Comparison of ENCODE assay signal across 28 cellular contexts in genomic region chr1:226074046-226074445, GRCh38. TPM values are rescaled to one million over a fixed set of nuclear protein-coding genes. Genes with fewer than 3 reads are reported as not detected.
A peak's percentile ranks its signal among the peaks of the same experiment; 100 is the strongest.
DNase-seq lines count a peak whose midpoint lies in the region; ATAC-seq, FAIRE-seq and TF ChIP-seq lines count a peak whose summit lies in the region.
"Had no signal": no experiment of that assay in that cellular context is flagged by ENCODE, and none has a peak within 500 bp of the region (broad histone marks: within the 10 kb centered on the region; RNA-seq: fewer than 3 reads in every experiment).

No MANE protein-coding gene starts in this region.

- no peaks in the 10 kb centered on the region for H3K9me3 Mint-ChIP-seq in stimulated activated effector memory CD8-positive, alpha-beta T cell treated with anti-CD3 and anti-CD28 coated beads, Interleukin-12 subunit alpha, Interleukin-12 subunit beta, amount 100 ng/mL, for 72 hours
- H3K9me3 Mint-ChIP-seq: activated CD4-positive, alpha-beta T cell treated with anti-CD3 and anti-CD28 coated beads, Interleukin-2, amount 10 ng/mL, durations not matched to agents 7 days and 5 days; stimulated activated memory B cell treated with anti-CD40 and anti-IgM and Interleukin-4, amounts not matched to agents 10 μg/mL and 1 μg/mL and 100 μg/mL, for 72 hours; T-helper 1 cell treated with Interleukin-12 subunit alpha and Interleukin-12 subunit beta and Interleukin-4 antibody, amounts not matched to agents 30 μg/mL and 1 μg/mL, for 36 hours had no signal

- no peak for DNase-seq in HepG2 (ENCODE audit: low spot score)
- DNase-seq in right lobe of liver: no peak
- DNase-seq in PC-9: no peak
- no peak for DNase-seq in stimulated activated effector memory CD8-positive, alpha-beta T cell treated with anti-CD3 and anti-CD28 coated beads, Interleukin-12 subunit alpha, Interleukin-12 subunit beta, amount 100 ng/mL, for 72 hours (ENCODE audit: low spot score in 2 of 2)
- no peak for DNase-seq in NCI-H82 (lab: John Stamatoyannopoulos, UW)
- no peak for DNase-seq in NCI-H1092 treated with DMSO at 0.1 percent for 48 hours (lab: John Stamatoyannopoulos, UW)
- DNase-seq: activated CD4-positive, alpha-beta T cell treated with anti-CD3 and anti-CD28 coated beads, Interleukin-2, amount 10 ng/mL, durations not matched to agents 7 days and 5 days; activated gamma-delta T cell; aorta; central memory CD4-positive, alpha-beta T cell; DMS153; IMR-90; left ventricle myocardium inferior; mucosa of descending colon; NCI-H1417; NCI-H2081 treated with DMSO at 0.1 percent for 48 hours; NCI-H446 treated with DMSO at 0.1 percent for 48 hours; nucleus accumbens; SJCRH30; small intestine; stimulated activated CD4-positive, alpha-beta T cell treated with anti-CD3 and anti-CD28 coated beads, Interleukin-2, amount 100 ng/mL, for 24 hours had no signal

- H3K4me2 ChIP-seq in HepG2 (ENCODE audit: low read depth, low read length) (no peak overlapping the region), PC-9 (no peak overlapping the region)

- TF ChIP-seq CTCF in HepG2 (CRISPR knock-in tag; IDR thresholded peaks at IDR 0.05) (no peak), right lobe of liver (IDR thresholded peaks at IDR 0.05) (no peak), PC-9 (conservative IDR thresholded peaks at IDR 0.05) (no peak)

- no peak for TF ChIP-seq POLR2A in HepG2 (IDR thresholded peaks at IDR 0.05; ENCODE audit: insufficient read depth in 1 of 2, low read depth in 2 of 2, low read length in 2 of 2)
- no peak for TF ChIP-seq POLR2A in right lobe of liver (IDR thresholded peaks at IDR 0.05)

- POLR2A ChIA-PET in HepG2 (lab: Yijun Ruan, JAX) (interaction anchor here (0.6 to 1.9 kb wide), 5 partner anchors 8 to 35 kb away, joined by 3 to 7 read pairs (median 3); partner anchors contain the start of gene H3-3A), PC-9 (lab: Charles Lee; ENCODE audit: unreplicated experiment) (no interaction called here)

- 98% methylated on average over 4 of the region's 4 CpGs for WGBS in HepG2 (ENCODE audit: low lambda C conversion rate)
- 95% methylated on average over 4 of the region's 4 CpGs for WGBS in right lobe of liver (ENCODE audit: insufficient coverage, low coverage, low lambda C conversion rate, missing lambda C conversion rate)

- H2AFZ ChIP-seq in HepG2 (ENCODE audit: low read length): no peak overlapping the region
- H2AFZ ChIP-seq in PC-9: no peak overlapping the region

- no peaks in the 10 kb centered on the region for H3K4me1 ChIP-seq in HepG2 (ENCODE audit: insufficient read depth, low read length)
- no peaks in the 10 kb centered on the region for H3K4me1 ChIP-seq in right lobe of liver
- H3K4me1 ChIP-seq in PC-9 (replicated peaks; ENCODE audit: insufficient read depth): no peaks in the 10 kb centered on the region
- H3K4me1 ChIP-seq: SJCRH30 had no signal

- no peak for TF ChIP-seq RAD21 in HepG2 (CRISPR knock-in tag; IDR thresholded peaks at IDR 0.05)

- H3K4me3 ChIP-seq in HepG2 (replicated peaks in 1 of 3; ENCODE audit: insufficient read depth in 1 of 3, low read depth in 2 of 3, low read length in 3 of 3) (no peak overlapping the region), right lobe of liver (no peak overlapping the region), PC-9 (no peak overlapping the region)
- H3K4me3 ChIP-seq: left ventricle myocardium inferior, mucosa of descending colon, SJCRH30 had no signal

- H3K79me2 ChIP-seq in HepG2 (ENCODE audit: insufficient read depth, low read length): peaks cover 8% of the 10 kb centered on the region
- peaks cover 9% of the 10 kb centered on the region; the same call in 1 of the 2 replicates for H3K79me2 ChIP-seq in PC-9 (ENCODE audit: low read depth)

- FAIRE-seq in HepG2 (lab: Jason Lieb, UNC): no peak
- FAIRE-seq: small intestine had no signal

- H3F3A ChIP-seq in PC-9 (ENCODE audit: insufficient read depth, low read depth): peaks cover 43% of the 10 kb centered on the region; the same call in 1 of the 2 replicates

- H3K27ac ChIP-seq in HepG2 (ENCODE audit: extremely low read length, insufficient read depth, low read length): no peak overlapping the region
- H3K27ac ChIP-seq in right lobe of liver: no peak overlapping the region
- H3K27ac ChIP-seq in PC-9: no peak overlapping the region
- H3K27ac ChIP-seq: left ventricle myocardium inferior, SJCRH30, VCaP had no signal

- intact Hi-C loops in HepG2 (cut with micrococcal nuclease; ENCODE audit: unreplicated experiment): no loop called here
- intact Hi-C loops in right lobe of liver (cut with DNase I): no loop called here
- intact Hi-C loops in PC-9 (cut with micrococcal nuclease; ENCODE audit: unreplicated experiment): no loop called here

- H3K27me3 ChIP-seq in HepG2 (ENCODE audit: control insufficient read depth in 1 of 2, insufficient read depth in 2 of 2, low read length in 2 of 2): no peaks in the 10 kb centered on the region
- H3K27me3 ChIP-seq in right lobe of liver: no peaks in the 10 kb centered on the region
- no peaks in the 10 kb centered on the region for H3K27me3 ChIP-seq in PC-9 (ENCODE audit: insufficient read depth, low read depth)
- H3K27me3 ChIP-seq: SJCRH30 had no signal

- H3K4me3 Mint-ChIP-seq in stimulated activated effector memory CD8-positive, alpha-beta T cell treated with anti-CD3 and anti-CD28 coated beads, Interleukin-12 subunit alpha, Interleukin-12 subunit beta, amount 100 ng/mL, for 72 hours: no peak overlapping the region
- H3K4me3 Mint-ChIP-seq: activated CD4-positive, alpha-beta T cell treated with anti-CD3 and anti-CD28 coated beads, Interleukin-2, amount 10 ng/mL, durations not matched to agents 7 days and 5 days; CD14-positive monocyte; stimulated activated memory B cell treated with anti-CD40 and anti-IgM and Interleukin-4, amounts not matched to agents 10 μg/mL and 1 μg/mL and 100 μg/mL, for 72 hours; T-helper 1 cell treated with Interleukin-12 subunit alpha and Interleukin-12 subunit beta and Interleukin-4 antibody, amounts not matched to agents 30 μg/mL and 1 μg/mL, for 36 hours had no signal

- H4K20me1 ChIP-seq in HepG2 (ENCODE audit: insufficient read depth, low read length): peaks cover 2% of the 10 kb centered on the region; the same call in 1 of the 2 replicates
- peaks cover 29% of the 10 kb centered on the region for H4K20me1 ChIP-seq in PC-9 (ENCODE audit: insufficient read depth)

- peak; percentile 13; the same call in 2 of the 3 replicates for ATAC-seq in HepG2
- ATAC-seq in right lobe of liver: no peak
- ATAC-seq in esophagus mucosa: peak; percentile 13
- no peak for ATAC-seq in stimulated activated effector memory CD8-positive, alpha-beta T cell treated with anti-CD3 and anti-CD28 coated beads, Interleukin-12 subunit alpha, Interleukin-12 subunit beta, amount 100 ng/mL, for 72 hours
- ATAC-seq in GM18519 (IDR thresholded peaks at IDR 0.05; ENCODE audit: low FRiP score, unreplicated experiment): no peak
- ATAC-seq: mucosa of descending colon; Panc1; stimulated activated memory B cell treated with anti-CD40 and anti-IgM and Interleukin-4, amounts not matched to agents 10 μg/mL and 1 μg/mL and 100 μg/mL, for 72 hours had no signal

- no peaks in the 10 kb centered on the region for H3K9me3 ChIP-seq in HepG2 (ENCODE audit: low read length)
- no peaks in the 10 kb centered on the region for H3K9me3 ChIP-seq in right lobe of liver
- H3K9me3 ChIP-seq in PC-9 (ENCODE audit: insufficient read depth, low read depth): no peaks in the 10 kb centered on the region
- H3K9me3 ChIP-seq: left ventricle myocardium inferior, mucosa of descending colon, SJCRH30 had no signal

- H3K36me3 ChIP-seq in HepG2 (replicated peaks in 1 of 2; ENCODE audit: control insufficient read depth in 1 of 2, insufficient read depth in 2 of 2, low read length in 2 of 2): peaks cover 0 to 34% of the 10 kb centered on the region in 2 experiments; a peak in 3 of 5 replicates
- peaks cover 7 to 41% (median 24%) of the 10 kb centered on the region in 4 donors for H3K36me3 ChIP-seq in right lobe of liver
- H3K36me3 ChIP-seq in PC-9 (ENCODE audit: low read depth): peaks cover 17% of the 10 kb centered on the region

- CTCF ChIA-PET in HepG2 (lab: Yijun Ruan, JAX; ENCODE audit: low intra/inter-chr PET ratio, low total read pairs): no interaction called here
- CTCF ChIA-PET in PC-9 (lab: Charles Lee): interaction anchor here (0.6 kb wide), 1 partner anchor 208 kb away, joined by 5 read pairs; no protein-coding TSS in a partner anchor

- peak overlapping the region; percentile 21 for H3K27ac Mint-ChIP-seq in stimulated activated effector memory CD8-positive, alpha-beta T cell treated with anti-CD3 and anti-CD28 coated beads, Interleukin-12 subunit alpha, Interleukin-12 subunit beta, amount 100 ng/mL, for 72 hours
- H3K27ac Mint-ChIP-seq: stimulated activated memory B cell treated with anti-CD40 and anti-IgM and Interleukin-4, amounts not matched to agents 10 μg/mL and 1 μg/mL and 100 μg/mL, for 72 hours; T-helper 1 cell treated with Interleukin-12 subunit alpha and Interleukin-12 subunit beta and Interleukin-4 antibody, amounts not matched to agents 30 μg/mL and 1 μg/mL, for 36 hours had no signal

- no peaks in the 10 kb centered on the region for H3K9me2 ChIP-seq in PC-9 (ENCODE audit: insufficient read depth)

- in situ Hi-C loops in HepG2 (cut with HindIII; ENCODE audit: extremely low pct_ligation_motif_present, low pct_unique_long_range_greater_than_20kb): no loop called here

- H3K9ac ChIP-seq in HepG2 (ENCODE audit: insufficient read depth, low read depth, low read length): no peak overlapping the region

- peaks cover 14% of the 10 kb centered on the region for H3K4me1 Mint-ChIP-seq in stimulated activated effector memory CD8-positive, alpha-beta T cell treated with anti-CD3 and anti-CD28 coated beads, Interleukin-12 subunit alpha, Interleukin-12 subunit beta, amount 100 ng/mL, for 72 hours

- no peak for TF ChIP-seq EP300 in HepG2 (IDR thresholded peaks at IDR 0.05; ENCODE audit: low read depth in 2 of 2, low read length in 2 of 2)
- TF ChIP-seq EP300 in HepG2 (CRISPR knock-in tag; IDR thresholded peaks at IDR 0.05; ENCODE audit: borderline replicate concordance): no peak

- no TSS peak for BruUV-seq in HepG2 (replicated peaks; lab: Mats Ljungman, UMichigan)
- BruUV-seq in PC-9 (replicated peaks; lab: Mats Ljungman, UMichigan): TSS peak; percentile 10

- H3K36me3 Mint-ChIP-seq in stimulated activated effector memory CD8-positive, alpha-beta T cell treated with anti-CD3 and anti-CD28 coated beads, Interleukin-12 subunit alpha, Interleukin-12 subunit beta, amount 100 ng/mL, for 72 hours: peaks cover 65% of the 10 kb centered on the region

RNA-seq across cellular contexts. Expression of gene H3-3A, which starts 11.5 kb away (rescaled TPM):
- 221 and 312 TPM in 2 replicates for total RNA-seq in HepG2 (2016; rRNA removed; fragmentation: Illumina TruSeq; extraction: Trizol)
- total RNA-seq in HepG2 (2016; cell fraction: cytosol; rRNA removed; fragmentation: Illumina TruSeq; extraction: Trizol; ENCODE audit: low read depth): 48.7 and 49.7 TPM in 2 replicates
- total RNA-seq in HepG2 (2016; cell fraction: insoluble cytoplasmic fraction; rRNA removed; fragmentation: Illumina TruSeq; extraction: Trizol): 221 and 332 TPM in 2 replicates
- total RNA-seq in HepG2 (2016; cell fraction: membrane; rRNA removed; fragmentation: Illumina TruSeq; extraction: Trizol): 115 and 120 TPM in 2 replicates
- 113 and 117 TPM in 2 replicates for total RNA-seq in HepG2 (2016; cell fraction: nucleus; rRNA removed; fragmentation: Illumina TruSeq; extraction: Trizol)
- 244 and 320 TPM in 2 replicates for polyA plus RNA-seq in HepG2 (2011; rRNA removed)
- polyA plus RNA-seq in HepG2 (2011; cell fraction: cytosol; rRNA removed): 305 and 322 TPM in 2 replicates
- polyA plus RNA-seq in HepG2 (2011; cell fraction: nucleus; rRNA removed): 46.1 and 49.0 TPM in 2 replicates
- 222 and 335 TPM in 2 replicates for polyA plus RNA-seq in HepG2 (2012)
- polyA plus RNA-seq in HepG2 (2016; cell fraction: cytosol; fragmentation: Illumina TruSeq; extraction: Trizol; ENCODE audit: low read depth): 115 and 127 TPM in 2 replicates
- polyA plus RNA-seq in HepG2 (2016; cell fraction: insoluble cytoplasmic fraction; fragmentation: Illumina TruSeq; extraction: Trizol; ENCODE audit: low read depth): 671 and 752 TPM in 2 replicates
- 212 and 224 TPM in 2 replicates for polyA plus RNA-seq in HepG2 (2016; cell fraction: membrane; fragmentation: Illumina TruSeq; extraction: Trizol; ENCODE audit: low read depth)
- 301 and 310 TPM in 2 replicates for polyA plus RNA-seq in HepG2 (2016; cell fraction: nucleus; fragmentation: Illumina TruSeq; extraction: Trizol; ENCODE audit: insufficient read depth, low read depth)
- 36.8 and 90.2 TPM in 2 replicates for polyA minus RNA-seq in HepG2 (2011; rRNA and poly(A)+ RNA removed; ENCODE audit: low replicate concordance)
- 57.0 and 59.4 TPM in 2 replicates for polyA minus RNA-seq in HepG2 (2011; cell fraction: cytosol; rRNA and poly(A)+ RNA removed)
- 29.9 and 35.4 TPM in 2 replicates for polyA minus RNA-seq in HepG2 (2011; cell fraction: nucleus; rRNA and poly(A)+ RNA removed)
- total RNA-seq in right lobe of liver: 100 to 1,000 TPM; 132 to 185 (median 156) TPM
- total RNA-seq in PC-9 (2021): 404 and 584 TPM in 2 replicates
- 457 TPM for total RNA-seq in esophagus mucosa

Comparison
In these comparisons a context has a peak if more than half of its experiments do, and no peak if none do; other contexts are left out.
1. ATAC-seq: peak in HepG2 (single experiment) and esophagus mucosa (single experiment); none in right lobe of liver (0 of 4), stimulated activated effector memory CD8-positive, alpha-beta T cell treated with anti-CD3 and anti-CD28 coated beads, Interleukin-12 subunit alpha, Interleukin-12 subunit beta, amount 100 ng/mL, for 72 hours (single experiment) and GM18519 (single experiment).